15 cellular contexts compared by ENCODE assay signal in the genomic region with DNA sequence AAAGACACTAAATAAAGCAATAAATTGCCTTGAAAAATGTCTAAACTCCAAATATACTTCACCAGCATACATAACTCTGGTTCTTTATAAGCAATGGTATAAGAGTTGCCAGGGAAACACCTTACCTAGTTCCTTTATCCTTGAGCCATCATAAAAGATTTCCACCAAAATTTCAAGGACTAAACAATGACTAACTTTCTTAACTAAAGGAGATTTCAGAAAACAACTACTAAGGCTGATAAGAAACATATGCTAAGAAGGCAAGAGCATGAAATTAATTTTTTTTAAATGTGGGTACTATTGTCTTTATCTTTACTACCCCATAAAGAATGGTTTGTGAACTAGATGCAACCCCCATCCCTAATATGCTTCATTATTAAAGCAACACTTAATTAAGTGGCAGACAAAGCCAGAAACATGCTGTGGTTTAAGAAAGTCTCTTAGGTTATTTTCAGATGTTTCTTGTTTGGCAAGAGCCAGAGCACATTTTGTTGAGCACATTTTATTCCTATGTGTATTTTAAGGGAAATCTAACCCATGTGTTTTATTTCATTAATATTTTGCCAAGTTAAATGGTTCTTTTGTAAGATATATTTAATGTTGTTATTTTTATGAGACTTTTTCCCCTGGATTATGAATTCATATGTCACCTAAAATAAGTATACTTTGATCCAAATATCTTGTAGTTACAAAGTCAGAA. TPM values are rescaled to one million over a fixed set of nuclear protein-coding genes. Genes with fewer than 3 reads are reported as not detected.
DNase-seq lines count a peak whose midpoint lies in the region; ATAC-seq and TF ChIP-seq lines count a peak whose summit lies in the region.
"Had no signal": no experiment of that assay in that cellular context is flagged by ENCODE, and none has a peak within 500 bp of the region (broad histone marks: within the 10 kb centered on the region; RNA-seq: fewer than 3 reads in every experiment).

No MANE protein-coding gene starts in this region.

- DNase-seq in Right ventricle myocardium inferior (ENCODE audit: missing footprints), result no peak
- DNase-seq in cardiac septum (ENCODE audit: low spot score), result no peak
- peak; percentile 61 for DNase-seq in fibroblast of mammary gland (ENCODE audit: low read depth)
- no peak for DNase-seq in mesenchymal stem cell
- no peak for DNase-seq in aorta
- no peak for DNase-seq in NCI-H2227 treated with DMSO at 0.1 percent for 48 hours (lab: John Stamatoyannopoulos, UW)
- DNase-seq in HCEC 1CT, result no peak
- DNase-seq: 8988T; Calu3; CD4-positive, CD25-positive, alpha-beta regulatory T cell; DMS79; KBM-7; NCI-H774; PC-9 had no signal

- no peak for TF ChIP-seq CTCF in fibroblast of mammary gland (conservative IDR thresholded peaks at IDR 0.05; ENCODE audit: control insufficient read depth, insufficient read depth, low read depth, low read length)

- peak overlapping the region; percentile 56 for H3K9ac ChIP-seq in mesenchymal stem cell (ENCODE audit: low read length)

- no peak overlapping the region for H2AFZ ChIP-seq in mesenchymal stem cell (ENCODE audit: low read depth, low read length)
- H2AFZ ChIP-seq: PC-9 had no signal

- H2BK120ac ChIP-seq in mesenchymal stem cell (ENCODE audit: low read depth, low read length), result no peak overlapping the region

- H3K4ac ChIP-seq in mesenchymal stem cell (ENCODE audit: low read depth in 1 of 2, low read length in 2 of 2), result no peak overlapping the region

- no peak overlapping the region for H2BK5ac ChIP-seq in mesenchymal stem cell (ENCODE audit: low read depth, low read length, poor library complexity, severe bottlenecking)

- no peaks in the 10 kb centered on the region for H3K79me1 ChIP-seq in mesenchymal stem cell (replicated peaks; ENCODE audit: low read length, poor library complexity, severe bottlenecking)

- H2AK5ac ChIP-seq in mesenchymal stem cell (ENCODE audit: low read length, severe bottlenecking), result no peak overlapping the region

- H4K91ac ChIP-seq in mesenchymal stem cell (ENCODE audit: low read length), result no peak overlapping the region

- no peak overlapping the region for H3K27ac ChIP-seq in mesenchymal stem cell (ENCODE audit: low read length, poor library complexity, severe bottlenecking)
- no peak overlapping the region for H3K27ac ChIP-seq in aorta (ENCODE audit: low read depth in 1 of 2, low read length in 2 of 2)
- H3K27ac ChIP-seq: PC-9 had no signal

- H3K4me3 ChIP-seq in fibroblast of mammary gland (ENCODE audit: control insufficient read depth, low read depth, low read length) (no peak overlapping the region), mesenchymal stem cell (ENCODE audit: insufficient read depth in 1 of 2, low read depth in 1 of 2, low read length in 2 of 2) (no peak overlapping the region), aorta (ENCODE audit: low read length in 2 of 2) (no peak overlapping the region)
- H3K4me3 ChIP-seq: PC-9 had no signal

- H3K36me3 ChIP-seq in mesenchymal stem cell (ENCODE audit: control insufficient read depth in 1 of 2, insufficient read depth in 2 of 2, low read depth in 1 of 2, low read length in 2 of 2), result no peaks in the 10 kb centered on the region
- no peaks in the 10 kb centered on the region for H3K36me3 ChIP-seq in aorta (ENCODE audit: control insufficient read depth in 1 of 2, insufficient read depth in 2 of 2, low read length in 1 of 2)

- H3K27me3 ChIP-seq in mesenchymal stem cell (ENCODE audit: control insufficient read depth in 1 of 2, insufficient read depth in 1 of 2, low read length in 2 of 2), result no peaks in the 10 kb centered on the region
- no peaks in the 10 kb centered on the region for H3K27me3 ChIP-seq in aorta (ENCODE audit: control insufficient read depth in 1 of 2, insufficient read depth in 2 of 2, low read length in 1 of 2)

- no peak overlapping the region for H4K8ac ChIP-seq in mesenchymal stem cell (ENCODE audit: low read length)

- H2BK15ac ChIP-seq in mesenchymal stem cell (ENCODE audit: low read depth, poor library complexity, severe bottlenecking), result no peak overlapping the region

- H3K18ac ChIP-seq in mesenchymal stem cell (ENCODE audit: low read depth in 1 of 2, low read length in 2 of 2), result no peak overlapping the region

- H3K4me2 ChIP-seq in mesenchymal stem cell (ENCODE audit: low read length, poor library complexity, severe bottlenecking), result no peak overlapping the region
- H3K4me2 ChIP-seq: PC-9 had no signal

- no peak overlapping the region for H3K14ac ChIP-seq in mesenchymal stem cell (ENCODE audit: low read length in 2 of 2)

- H3K23ac ChIP-seq in mesenchymal stem cell (ENCODE audit: low read length in 2 of 2), result no peak overlapping the region

- no peak overlapping the region for H2BK12ac ChIP-seq in mesenchymal stem cell (ENCODE audit: low read length in 2 of 2)

- H3K4me1 ChIP-seq in mesenchymal stem cell (ENCODE audit: control insufficient read depth, insufficient read depth, low read depth, low read length) (no peaks in the 10 kb centered on the region), aorta (ENCODE audit: control insufficient read depth in 1 of 2, insufficient read depth in 2 of 2, low read length in 2 of 2) (no peaks in the 10 kb centered on the region)

- ATAC-seq in Right ventricle myocardium inferior (peak; percentile 76), aorta (ENCODE audit: low FRiP score) (peak; percentile 78), HG03521 (IDR thresholded peaks at IDR 0.05; ENCODE audit: unreplicated experiment) (no peak)

- intact Hi-C loops in Right ventricle myocardium inferior (cut with DNase I), result no loop called here
- intact Hi-C loops in cardiac septum (cut with DNase I), result no loop called here
- intact Hi-C loops in aorta (cut with DNase I), result no loop called here

- H3K9me3 ChIP-seq in mesenchymal stem cell (ENCODE audit: control insufficient read depth, low read length) (peaks cover 7% of the 10 kb centered on the region), aorta (ENCODE audit: control insufficient read depth, low read length) (no peaks in the 10 kb centered on the region)

RNA-seq across cellular contexts. Expression of a gene that starts 17.4 kb away (rescaled TPM):
- total RNA-seq in Right ventricle myocardium inferior, result 0.41 TPM
- 0.78 TPM for total RNA-seq in cardiac septum
- 2.2 TPM for polyA plus RNA-seq in mesenchymal stem cell (2013, experiment 1 of 2)
- polyA plus RNA-seq in mesenchymal stem cell (2013, experiment 2 of 2), result 2.2 TPM
- under 1 TPM in 1 of 2 donors, not detected in 1; 0.81 TPM for total RNA-seq in aorta
- under 1 TPM in 1 of 2 donors, not detected in 1; 0.77 TPM for polyA plus RNA-seq in aorta
- polyA plus RNA-seq: CD4-positive, CD25-positive, alpha-beta regulatory T cell had no signal
